Comparison of ENCODE assay signal across 9 cellular contexts in genomic region chr14:54503476-54503875, GRCh38. TPM values are rescaled to one million over a fixed set of nuclear protein-coding genes. Genes with fewer than 3 reads are reported as not detected.
DNase-seq lines count a peak whose midpoint lies in the region; ATAC-seq and TF ChIP-seq lines count a peak whose summit lies in the region.
"Had no signal": no experiment of that assay in that cellular context is flagged by ENCODE, and none has a peak within 500 bp of the region (broad histone marks: within the 10 kb centered on the region; RNA-seq: fewer than 3 reads in every experiment).

No MANE protein-coding gene starts in this region.

- CTCF ChIA-PET in BJ (lab: Yijun Ruan, JAX) = interaction anchor here (0.7 to 3.3 kb wide), 9 partner anchors 9 to 304 kb away, joined by 3 to 16 read pairs (median 4); no protein-coding TSS in a partner anchor
- CTCF ChIA-PET in HEK293T (lab: Yijun Ruan, JAX) = interaction anchor here (1.0 to 1.7 kb wide), 2 partner anchors 10 to 271 kb away, joined by 3 to 7 read pairs; no protein-coding TSS in a partner anchor

- H3K27me3 Mint-ChIP-seq in activated T-helper 2 cell treated with anti-CD3 and anti-CD28 coated beads, Interferon-gamma antibody, Interleukin-2, Interleukin-4, amounts not matched to agents 10 μg/mL and 5 μg/mL and 100 μg/mL, durations not matched to agents 14 hours and 24 hours and 36 hours (ENCODE audit: low read depth) = peaks cover 24% of the 10 kb centered on the region
- H3K27me3 Mint-ChIP-seq in T-helper 17 cell = peaks cover 32% of the 10 kb centered on the region

- H3K27ac Mint-ChIP-seq in activated T-helper 2 cell treated with anti-CD3 and anti-CD28 coated beads, Interferon-gamma antibody, Interleukin-2, Interleukin-4, amounts not matched to agents 10 μg/mL and 5 μg/mL and 100 μg/mL, durations not matched to agents 14 hours and 24 hours and 36 hours = no peak overlapping the region
- H3K27ac Mint-ChIP-seq in T-helper 17 cell = no peak overlapping the region

- no peak for DNase-seq in BJ (ENCODE audit: low read depth)
- no peak for DNase-seq in HEK293T (ENCODE audit: extremely low spot score)
- DNase-seq in adrenal gland = peak in 1 of 7 donors; percentile 29
- no peak for DNase-seq in left lobe of liver (ENCODE audit: low spot score)
- no peak for DNase-seq in activated T-helper 2 cell treated with anti-CD3 and anti-CD28 coated beads, Interferon-gamma antibody, Interleukin-2, Interleukin-4, amounts not matched to agents 10 μg/mL and 5 μg/mL and 100 μg/mL, durations not matched to agents 14 hours and 24 hours and 36 hours (ENCODE audit: low spot score)
- no peak for DNase-seq in DMS79 (lab: John Stamatoyannopoulos, UW)
- DNase-seq in T-helper 17 cell = no peak
- DNase-seq in DMS53 (lab: John Stamatoyannopoulos, UW) = no peak
- DNase-seq: effector CD4-positive, alpha-beta T cell had no signal

- no peak overlapping the region for H3K4me3 Mint-ChIP-seq in activated T-helper 2 cell treated with anti-CD3 and anti-CD28 coated beads, Interferon-gamma antibody, Interleukin-2, Interleukin-4, amounts not matched to agents 10 μg/mL and 5 μg/mL and 100 μg/mL, durations not matched to agents 14 hours and 24 hours and 36 hours (ENCODE audit: low read depth)
- H3K4me3 Mint-ChIP-seq in T-helper 17 cell = no peak overlapping the region

- H3K27me3 ChIP-seq in BJ (ENCODE audit: control insufficient read depth, insufficient read depth, low read length) (no peaks in the 10 kb centered on the region), adrenal gland (no peaks in the 10 kb centered on the region)

- peaks cover 4% of the 10 kb centered on the region for H3K4me1 Mint-ChIP-seq in activated T-helper 2 cell treated with anti-CD3 and anti-CD28 coated beads, Interferon-gamma antibody, Interleukin-2, Interleukin-4, amounts not matched to agents 10 μg/mL and 5 μg/mL and 100 μg/mL, durations not matched to agents 14 hours and 24 hours and 36 hours (ENCODE audit: low read depth)
- no peaks in the 10 kb centered on the region for H3K4me1 Mint-ChIP-seq in T-helper 17 cell

- no peaks in the 10 kb centered on the region for H3K4me1 ChIP-seq in adrenal gland (replicated peaks in 1 of 2)

- peak; percentile 59 for ATAC-seq in left lobe of liver
- no peak for ATAC-seq in T-helper 17 cell

- no peaks in the 10 kb centered on the region for H3K36me3 Mint-ChIP-seq in activated T-helper 2 cell treated with anti-CD3 and anti-CD28 coated beads, Interferon-gamma antibody, Interleukin-2, Interleukin-4, amounts not matched to agents 10 μg/mL and 5 μg/mL and 100 μg/mL, durations not matched to agents 14 hours and 24 hours and 36 hours (ENCODE audit: low read depth)
- H3K36me3 Mint-ChIP-seq in T-helper 17 cell (ENCODE audit: low read depth) = peaks cover 2% of the 10 kb centered on the region

- intact Hi-C loops in adrenal gland (cut with DNase I) = no loop called here
- intact Hi-C loops in activated T-helper 2 cell treated with anti-CD3 and anti-CD28 coated beads, Interferon-gamma antibody, Interleukin-2, Interleukin-4, amounts not matched to agents 10 μg/mL and 5 μg/mL and 100 μg/mL, durations not matched to agents 14 hours and 24 hours and 36 hours (cut with micrococcal nuclease) = no loop called here

- H3K9me3 Mint-ChIP-seq in activated T-helper 2 cell treated with anti-CD3 and anti-CD28 coated beads, Interferon-gamma antibody, Interleukin-2, Interleukin-4, amounts not matched to agents 10 μg/mL and 5 μg/mL and 100 μg/mL, durations not matched to agents 14 hours and 24 hours and 36 hours = no peaks in the 10 kb centered on the region

- H3K36me3 ChIP-seq in BJ (ENCODE audit: control insufficient read depth, insufficient read depth, low read length) (no peaks in the 10 kb centered on the region), adrenal gland (replicated peaks in 1 of 2) (no peaks in the 10 kb centered on the region)

- POLR2A ChIA-PET in BJ (lab: Charles Lee) = no interaction called here
- POLR2A ChIA-PET in HEK293T (lab: Yijun Ruan, JAX) = no interaction called here

- TF ChIP-seq CTCF in BJ (IDR thresholded peaks at IDR 0.05; ENCODE audit: insufficient read depth, low read depth, low read length) (peak; percentile 62), adrenal gland (IDR thresholded peaks at IDR 0.05) (peak in 4 of 6 experiments; percentile 23 to 37 (median 28))

- TF ChIP-seq POLR2A in adrenal gland (IDR thresholded peaks at IDR 0.05) = no peak

- no peak overlapping the region for H3K27ac ChIP-seq in adrenal gland

- WGBS in adrenal gland, 4 donors = 46 to 67% (median 54%) methylated on average over 3 of the region's 3 CpGs

- H3K4me3 ChIP-seq in BJ (ENCODE audit: low read depth, low read length) (no peak overlapping the region), adrenal gland (no peak overlapping the region)

- H3K9me3 ChIP-seq in adrenal gland (replicated peaks in 1 of 3) = no peaks in the 10 kb centered on the region
- H3K9me3 ChIP-seq in T-helper 17 cell (ENCODE audit: control insufficient read depth, low read length, poor library complexity, severe bottlenecking) = no peaks in the 10 kb centered on the region

TF ChIP-seq in HEK293T, 16 proteins besides CTCF, POLR2A, EP300 and RAD21:
- no peak for TF ChIP-seq ZNF384 (IDR thresholded peaks at IDR 0.05)
- TF ChIP-seq PKNOX1 (IDR thresholded peaks at IDR 0.05) = 0 out of 2 replicates have a peak, but pooled peaks have one; percentile 19
- no peak for TF ChIP-seq TARDBP (IDR thresholded peaks at IDR 0.05)
- TF ChIP-seq HDGF (IDR thresholded peaks at IDR 0.05; ENCODE audit: borderline replicate concordance) = no peak
- TF ChIP-seq NFRKB (IDR thresholded peaks at IDR 0.05) = no peak

RNA-seq across cellular contexts. Expression of gene CGRRF1, which starts 6.2 kb away (rescaled TPM):
- polyA plus RNA-seq in BJ (2011; rRNA removed) (7.5 and 11.4 TPM in 2 replicates), adrenal gland (10 to 100 TPM; 16.8 to 26.9 (median 23.4) TPM)
- polyA minus RNA-seq in BJ (2011; rRNA and poly(A)+ RNA removed) = 2.7 and 3.1 TPM in 2 replicates
- total RNA-seq in adrenal gland (10 to 100 TPM in 7 of 8 donors, 1 to 10 TPM in 1; 9.4 to 22.9 (median 18.3) TPM), left lobe of liver (6.1 TPM), T-helper 17 cell (10 to 100 TPM; 28.3 to 35.8 TPM)
- total RNA-seq in activated T-helper 2 cell treated with anti-CD3 and anti-CD28 coated beads, Interferon-gamma antibody, Interleukin-2, Interleukin-4, amounts not matched to agents 10 μg/mL and 5 μg/mL and 100 μg/mL, durations not matched to agents 14 hours and 24 hours and 36 hours = 6.2 and 9.1 TPM in 2 replicates

RNA-seq across cellular contexts. Expression of gene GMFB, which starts 14.7 kb away (rescaled TPM):
- polyA plus RNA-seq in BJ (2011; rRNA removed) (10.0 and 29.1 TPM in 2 replicates), adrenal gland (10 to 100 TPM in 2 of 3 donors, 1 to 10 TPM in 1; 8.2 to 53.6 (median 21.2) TPM)
- 10.6 and 11.2 TPM in 2 replicates for polyA minus RNA-seq in BJ (2011; rRNA and poly(A)+ RNA removed)
- total RNA-seq in adrenal gland (10 to 100 TPM; 22.0 to 54.4 (median 45.5) TPM), left lobe of liver (13.0 TPM), T-helper 17 cell (10 to 100 TPM; 25.4 to 42.5 TPM)
- total RNA-seq in activated T-helper 2 cell treated with anti-CD3 and anti-CD28 coated beads, Interferon-gamma antibody, Interleukin-2, Interleukin-4, amounts not matched to agents 10 μg/mL and 5 μg/mL and 100 μg/mL, durations not matched to agents 14 hours and 24 hours and 36 hours = 36.3 and 40.0 TPM in 2 replicates
